Comparison of ENCODE assay signal across 1 cellular context in the genomic region with DNA sequence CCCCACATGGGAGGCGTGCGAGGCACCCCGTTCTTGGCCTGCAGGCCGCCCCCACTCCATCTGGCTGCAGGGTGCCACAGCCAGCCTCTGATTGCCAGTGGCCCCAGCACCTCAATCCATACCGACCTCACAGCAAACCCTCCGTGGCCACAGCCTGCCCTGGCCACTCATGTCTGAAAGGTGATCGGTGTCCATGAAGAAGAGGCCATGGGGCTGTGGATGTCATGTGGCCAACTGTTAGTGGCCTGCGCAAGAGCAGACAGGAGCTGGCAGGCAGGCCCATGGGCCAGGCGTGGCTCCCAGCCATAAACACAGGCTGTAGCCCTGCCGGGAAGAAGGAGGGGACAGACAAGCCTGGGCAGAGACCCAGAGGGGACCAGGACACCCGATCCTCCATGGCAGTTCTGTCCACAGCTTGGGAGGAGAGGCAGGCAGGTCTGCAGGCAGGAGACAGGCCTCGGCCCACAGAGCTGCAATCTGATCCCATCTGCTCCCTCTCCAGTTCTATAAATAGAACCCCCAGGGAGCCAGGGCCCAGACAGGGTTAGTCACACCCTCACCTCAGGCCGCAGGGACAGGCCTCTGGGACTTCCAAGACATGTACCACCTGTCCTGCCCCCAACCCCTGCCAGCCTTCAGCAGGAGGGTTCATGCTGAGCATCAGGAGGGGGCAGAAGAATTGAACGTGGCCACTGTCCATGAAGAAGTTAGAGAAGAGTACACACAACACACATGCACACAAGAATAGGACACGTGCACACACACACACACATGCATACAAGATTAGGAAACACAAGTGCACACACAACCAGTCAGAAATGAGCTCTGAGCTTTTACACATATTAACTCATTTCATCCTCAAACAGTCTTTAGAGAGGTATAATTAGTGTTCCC.
TF ChIP-seq lines count a peak whose summit lies in the region.

No MANE protein-coding gene starts in this region.

TF ChIP-seq in HEK293, 187 proteins besides CTCF, POLR2A, EP300 and RAD21 (continued from another document and continues in another):
- TF ChIP-seq, protein P1, sequence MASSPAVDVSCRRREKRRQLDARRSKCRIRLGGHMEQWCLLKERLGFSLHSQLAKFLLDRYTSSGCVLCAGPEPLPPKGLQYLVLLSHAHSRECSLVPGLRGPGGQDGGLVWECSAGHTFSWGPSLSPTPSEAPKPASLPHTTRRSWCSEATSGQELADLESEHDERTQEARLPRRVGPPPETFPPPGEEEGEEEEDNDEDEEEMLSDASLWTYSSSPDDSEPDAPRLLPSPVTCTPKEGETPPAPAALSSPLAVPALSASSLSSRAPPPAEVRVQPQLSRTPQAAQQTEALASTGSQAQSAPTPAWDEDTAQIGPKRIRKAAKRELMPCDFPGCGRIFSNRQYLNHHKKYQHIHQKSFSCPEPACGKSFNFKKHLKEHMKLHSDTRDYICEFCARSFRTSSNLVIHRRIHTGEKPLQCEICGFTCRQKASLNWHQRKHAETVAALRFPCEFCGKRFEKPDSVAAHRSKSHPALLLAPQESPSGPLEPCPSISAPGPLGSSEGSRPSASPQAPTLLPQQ (tag by site-specific recombination; IDR thresholded peaks at IDR 0.05), result no peak
- TF ChIP-seq YY2 (tag by site-specific recombination; IDR thresholded peaks at IDR 0.05) (no peak), SP7 (tag by site-specific recombination; IDR thresholded peaks at IDR 0.05) (peak; percentile 57), ZNF654 (tag by site-specific recombination; IDR thresholded peaks at IDR 0.05; ENCODE audit: low read depth) (no peak), ZNF292 (tag by site-specific recombination; IDR thresholded peaks at IDR 0.05; ENCODE audit: borderline replicate concordance, low read depth) (no peak), ZNF175 (tag by site-specific recombination; IDR thresholded peaks at IDR 0.05) (no peak), ZNF184 (tag by site-specific recombination; IDR thresholded peaks at IDR 0.05) (no peak), ZNF785 (tag by site-specific recombination; IDR thresholded peaks at IDR 0.05) (no peak), ZNF510 (tag by site-specific recombination; IDR thresholded peaks at IDR 0.05; ENCODE audit: insufficient replicate concordance) (no peak), ZNF549 (tag by site-specific recombination; IDR thresholded peaks at IDR 0.05) (no peak), ZNF146 (tag by site-specific recombination; IDR thresholded peaks at IDR 0.05) (no peak), ZNF664 (tag by site-specific recombination; IDR thresholded peaks at IDR 0.05) (no peak), REPIN1 (tag by site-specific recombination; IDR thresholded peaks at IDR 0.05; ENCODE audit: low read depth) (no peak), ZBTB20 (tag by site-specific recombination; IDR thresholded peaks at IDR 0.05) (no peak), GLIS1 (tag by site-specific recombination; IDR thresholded peaks at IDR 0.05) (peak; percentile 88), RBAK (tag by site-specific recombination; IDR thresholded peaks at IDR 0.05) (no peak), ZNF202 (tag by site-specific recombination; IDR thresholded peaks at IDR 0.05; ENCODE audit: borderline replicate concordance) (no peak), ZBTB7A (tag by site-specific recombination; IDR thresholded peaks at IDR 0.05; ENCODE audit: low read depth) (no peak), KLF10 (tag by site-specific recombination; IDR thresholded peaks at IDR 0.05) (no peak; the same call in 1 of the 2 replicates), ZNF701 (tag by site-specific recombination; IDR thresholded peaks at IDR 0.05) (no peak), ZNF426 (tag by site-specific recombination; IDR thresholded peaks at IDR 0.05) (no peak), ZIC2 (tag by site-specific recombination; IDR thresholded peaks at IDR 0.05) (peak; percentile 94), SCRT1 (tag by site-specific recombination; IDR thresholded peaks at IDR 0.05; ENCODE audit: borderline replicate concordance) (no peak), ZNF596 (tag by site-specific recombination; IDR thresholded peaks at IDR 0.05) (no peak), GLI2 (tag by site-specific recombination; IDR thresholded peaks at IDR 0.05; ENCODE audit: borderline replicate concordance, low read depth) (no peak), KLF8 (tag by site-specific recombination; IDR thresholded peaks at IDR 0.05) (no peak), ZNF777 (tag by site-specific recombination; IDR thresholded peaks at IDR 0.05; ENCODE audit: borderline replicate concordance) (no peak), ZNF629 (tag by site-specific recombination; IDR thresholded peaks at IDR 0.05) (0 out of 2 replicates have a peak, but pooled peaks have one; percentile 33), ZBTB21 (tag by site-specific recombination; IDR thresholded peaks at IDR 0.05) (no peak), SP2 (tag by site-specific recombination; IDR thresholded peaks at IDR 0.05) (no peak), MZF1 (tag by site-specific recombination; IDR thresholded peaks at IDR 0.05; ENCODE audit: borderline replicate concordance) (no peak), ZNF23 (tag by site-specific recombination; IDR thresholded peaks at IDR 0.05; ENCODE audit: borderline replicate concordance) (no peak), ZNF768 (tag by site-specific recombination; IDR thresholded peaks at IDR 0.05) (no peak), ZNF138 (tag by site-specific recombination; IDR thresholded peaks at IDR 0.05; ENCODE audit: borderline replicate concordance) (no peak), ZNF433 (tag by site-specific recombination; IDR thresholded peaks at IDR 0.05; ENCODE audit: low read depth) (no peak), HOXA7 (CRISPR knock-in tag; IDR thresholded peaks at IDR 0.05; ENCODE audit: borderline replicate concordance) (no peak), ZFP37 (tag by site-specific recombination; IDR thresholded peaks at IDR 0.05) (no peak), ZNF830 (tag by site-specific recombination; IDR thresholded peaks at IDR 0.05; ENCODE audit: low read depth) (no peak), ZNF324 (tag by site-specific recombination; IDR thresholded peaks at IDR 0.05) (no peak), ZNF354C (tag by site-specific recombination; IDR thresholded peaks at IDR 0.05; ENCODE audit: borderline replicate concordance, low read depth) (no peak)
- TF ChIP-seq, protein P2, sequence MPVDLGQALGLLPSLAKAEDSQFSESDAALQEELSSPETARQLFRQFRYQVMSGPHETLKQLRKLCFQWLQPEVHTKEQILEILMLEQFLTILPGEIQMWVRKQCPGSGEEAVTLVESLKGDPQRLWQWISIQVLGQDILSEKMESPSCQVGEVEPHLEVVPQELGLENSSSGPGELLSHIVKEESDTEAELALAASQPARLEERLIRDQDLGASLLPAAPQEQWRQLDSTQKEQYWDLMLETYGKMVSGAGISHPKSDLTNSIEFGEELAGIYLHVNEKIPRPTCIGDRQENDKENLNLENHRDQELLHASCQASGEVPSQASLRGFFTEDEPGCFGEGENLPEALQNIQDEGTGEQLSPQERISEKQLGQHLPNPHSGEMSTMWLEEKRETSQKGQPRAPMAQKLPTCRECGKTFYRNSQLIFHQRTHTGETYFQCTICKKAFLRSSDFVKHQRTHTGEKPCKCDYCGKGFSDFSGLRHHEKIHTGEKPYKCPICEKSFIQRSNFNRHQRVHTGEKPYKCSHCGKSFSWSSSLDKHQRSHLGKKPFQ (tag by site-specific recombination; IDR thresholded peaks at IDR 0.05), result peak; percentile 65
- TF ChIP-seq, protein P3, sequence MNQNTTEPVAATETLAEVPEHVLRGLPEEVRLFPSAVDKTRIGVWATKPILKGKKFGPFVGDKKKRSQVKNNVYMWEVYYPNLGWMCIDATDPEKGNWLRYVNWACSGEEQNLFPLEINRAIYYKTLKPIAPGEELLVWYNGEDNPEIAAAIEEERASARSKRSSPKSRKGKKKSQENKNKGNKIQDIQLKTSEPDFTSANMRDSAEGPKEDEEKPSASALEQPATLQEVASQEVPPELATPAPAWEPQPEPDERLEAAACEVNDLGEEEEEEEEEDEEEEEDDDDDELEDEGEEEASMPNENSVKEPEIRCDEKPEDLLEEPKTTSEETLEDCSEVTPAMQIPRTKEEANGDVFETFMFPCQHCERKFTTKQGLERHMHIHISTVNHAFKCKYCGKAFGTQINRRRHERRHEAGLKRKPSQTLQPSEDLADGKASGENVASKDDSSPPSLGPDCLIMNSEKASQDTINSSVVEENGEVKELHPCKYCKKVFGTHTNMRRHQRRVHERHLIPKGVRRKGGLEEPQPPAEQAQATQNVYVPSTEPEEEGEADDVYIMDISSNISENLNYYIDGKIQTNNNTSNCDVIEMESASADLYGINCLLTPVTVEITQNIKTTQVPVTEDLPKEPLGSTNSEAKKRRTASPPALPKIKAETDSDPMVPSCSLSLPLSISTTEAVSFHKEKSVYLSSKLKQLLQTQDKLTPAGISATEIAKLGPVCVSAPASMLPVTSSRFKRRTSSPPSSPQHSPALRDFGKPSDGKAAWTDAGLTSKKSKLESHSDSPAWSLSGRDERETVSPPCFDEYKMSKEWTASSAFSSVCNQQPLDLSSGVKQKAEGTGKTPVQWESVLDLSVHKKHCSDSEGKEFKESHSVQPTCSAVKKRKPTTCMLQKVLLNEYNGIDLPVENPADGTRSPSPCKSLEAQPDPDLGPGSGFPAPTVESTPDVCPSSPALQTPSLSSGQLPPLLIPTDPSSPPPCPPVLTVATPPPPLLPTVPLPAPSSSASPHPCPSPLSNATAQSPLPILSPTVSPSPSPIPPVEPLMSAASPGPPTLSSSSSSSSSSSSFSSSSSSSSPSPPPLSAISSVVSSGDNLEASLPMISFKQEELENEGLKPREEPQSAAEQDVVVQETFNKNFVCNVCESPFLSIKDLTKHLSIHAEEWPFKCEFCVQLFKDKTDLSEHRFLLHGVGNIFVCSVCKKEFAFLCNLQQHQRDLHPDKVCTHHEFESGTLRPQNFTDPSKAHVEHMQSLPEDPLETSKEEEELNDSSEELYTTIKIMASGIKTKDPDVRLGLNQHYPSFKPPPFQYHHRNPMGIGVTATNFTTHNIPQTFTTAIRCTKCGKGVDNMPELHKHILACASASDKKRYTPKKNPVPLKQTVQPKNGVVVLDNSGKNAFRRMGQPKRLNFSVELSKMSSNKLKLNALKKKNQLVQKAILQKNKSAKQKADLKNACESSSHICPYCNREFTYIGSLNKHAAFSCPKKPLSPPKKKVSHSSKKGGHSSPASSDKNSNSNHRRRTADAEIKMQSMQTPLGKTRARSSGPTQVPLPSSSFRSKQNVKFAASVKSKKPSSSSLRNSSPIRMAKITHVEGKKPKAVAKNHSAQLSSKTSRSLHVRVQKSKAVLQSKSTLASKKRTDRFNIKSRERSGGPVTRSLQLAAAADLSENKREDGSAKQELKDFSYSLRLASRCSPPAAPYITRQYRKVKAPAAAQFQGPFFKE (tag by site-specific recombination; IDR thresholded peaks at IDR 0.05; ENCODE audit: borderline replicate concordance), result no peak
- TF ChIP-seq, protein P4, sequence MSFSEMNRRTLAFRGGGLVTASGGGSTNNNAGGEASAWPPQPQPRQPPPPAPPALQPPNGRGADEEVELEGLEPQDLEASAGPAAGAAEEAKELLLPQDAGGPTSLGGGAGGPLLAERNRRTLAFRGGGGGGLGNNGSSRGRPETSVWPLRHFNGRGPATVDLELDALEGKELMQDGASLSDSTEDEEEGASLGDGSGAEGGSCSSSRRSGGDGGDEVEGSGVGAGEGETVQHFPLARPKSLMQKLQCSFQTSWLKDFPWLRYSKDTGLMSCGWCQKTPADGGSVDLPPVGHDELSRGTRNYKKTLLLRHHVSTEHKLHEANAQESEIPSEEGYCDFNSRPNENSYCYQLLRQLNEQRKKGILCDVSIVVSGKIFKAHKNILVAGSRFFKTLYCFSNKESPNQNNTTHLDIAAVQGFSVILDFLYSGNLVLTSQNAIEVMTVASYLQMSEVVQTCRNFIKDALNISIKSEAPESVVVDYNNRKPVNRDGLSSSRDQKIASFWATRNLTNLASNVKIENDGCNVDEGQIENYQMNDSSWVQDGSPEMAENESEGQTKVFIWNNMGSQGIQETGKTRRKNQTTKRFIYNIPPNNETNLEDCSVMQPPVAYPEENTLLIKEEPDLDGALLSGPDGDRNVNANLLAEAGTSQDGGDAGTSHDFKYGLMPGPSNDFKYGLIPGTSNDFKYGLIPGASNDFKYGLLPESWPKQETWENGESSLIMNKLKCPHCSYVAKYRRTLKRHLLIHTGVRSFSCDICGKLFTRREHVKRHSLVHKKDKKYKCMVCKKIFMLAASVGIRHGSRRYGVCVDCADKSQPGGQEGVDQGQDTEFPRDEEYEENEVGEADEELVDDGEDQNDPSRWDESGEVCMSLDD (tag by site-specific recombination; IDR thresholded peaks at IDR 0.05), result no peak
- TF ChIP-seq, protein P5, sequence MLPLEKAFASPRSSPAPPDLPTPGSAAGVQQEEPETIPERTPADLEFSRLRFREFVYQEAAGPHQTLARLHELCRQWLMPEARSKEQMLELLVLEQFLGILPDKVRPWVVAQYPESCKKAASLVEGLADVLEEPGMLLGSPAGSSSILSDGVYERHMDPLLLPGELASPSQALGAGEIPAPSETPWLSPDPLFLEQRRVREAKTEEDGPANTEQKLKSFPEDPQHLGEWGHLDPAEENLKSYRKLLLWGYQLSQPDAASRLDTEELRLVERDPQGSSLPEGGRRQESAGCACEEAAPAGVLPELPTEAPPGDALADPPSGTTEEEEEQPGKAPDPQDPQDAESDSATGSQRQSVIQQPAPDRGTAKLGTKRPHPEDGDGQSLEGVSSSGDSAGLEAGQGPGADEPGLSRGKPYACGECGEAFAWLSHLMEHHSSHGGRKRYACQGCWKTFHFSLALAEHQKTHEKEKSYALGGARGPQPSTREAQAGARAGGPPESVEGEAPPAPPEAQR (tag by site-specific recombination; IDR thresholded peaks at IDR 0.05), result no peak
- TF ChIP-seq, protein P6, sequence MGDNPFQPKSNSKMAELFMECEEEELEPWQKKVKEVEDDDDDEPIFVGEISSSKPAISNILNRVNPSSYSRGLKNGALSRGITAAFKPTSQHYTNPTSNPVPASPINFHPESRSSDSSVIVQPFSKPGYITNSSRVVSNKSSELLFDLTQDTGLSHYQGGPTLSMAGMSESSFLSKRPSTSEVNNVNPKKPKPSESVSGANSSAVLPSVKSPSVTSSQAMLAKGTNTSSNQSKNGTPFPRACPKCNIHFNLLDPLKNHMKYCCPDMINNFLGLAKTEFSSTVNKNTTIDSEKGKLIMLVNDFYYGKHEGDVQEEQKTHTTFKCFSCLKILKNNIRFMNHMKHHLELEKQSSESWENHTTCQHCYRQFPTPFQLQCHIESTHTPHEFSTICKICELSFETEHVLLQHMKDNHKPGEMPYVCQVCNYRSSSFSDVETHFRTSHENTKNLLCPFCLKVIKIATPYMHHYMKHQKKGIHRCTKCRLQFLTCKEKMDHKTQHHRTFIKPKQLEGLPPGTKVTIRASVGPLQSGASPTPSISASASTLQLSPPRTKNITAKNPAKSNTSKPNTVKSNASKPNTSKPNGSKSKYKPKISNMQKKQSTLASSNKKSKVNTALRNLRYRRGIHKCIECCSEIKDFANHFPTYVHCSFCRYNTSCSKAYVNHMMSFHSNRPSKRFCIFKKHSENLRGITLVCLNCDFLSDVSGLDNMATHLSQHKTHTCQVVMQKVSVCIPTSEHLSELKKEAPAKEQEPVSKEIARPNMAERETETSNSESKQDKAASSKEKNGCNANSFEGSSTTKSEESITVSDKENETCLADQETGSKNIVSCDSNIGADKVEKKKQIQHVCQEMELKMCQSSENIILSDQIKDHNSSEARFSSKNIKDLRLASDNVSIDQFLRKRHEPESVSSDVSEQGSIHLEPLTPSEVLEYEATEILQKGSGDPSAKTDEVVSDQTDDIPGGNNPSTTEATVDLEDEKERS (tag by site-specific recombination; IDR thresholded peaks at IDR 0.05), result no peak
- TF ChIP-seq, protein P7, sequence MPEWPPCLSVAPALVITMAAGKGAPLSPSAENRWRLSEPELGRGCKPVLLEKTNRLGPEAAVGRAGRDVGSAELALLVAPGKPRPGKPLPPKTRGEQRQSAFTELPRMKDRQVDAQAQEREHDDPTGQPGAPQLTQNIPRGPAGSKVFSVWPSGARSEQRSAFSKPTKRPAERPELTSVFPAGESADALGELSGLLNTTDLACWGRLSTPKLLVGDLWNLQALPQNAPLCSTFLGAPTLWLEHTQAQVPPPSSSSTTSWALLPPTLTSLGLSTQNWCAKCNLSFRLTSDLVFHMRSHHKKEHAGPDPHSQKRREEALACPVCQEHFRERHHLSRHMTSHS (tag by site-specific recombination; IDR thresholded peaks at IDR 0.05), result no peak
